8 cellular contexts compared by ENCODE assay signal in genomic region chr6:30219244-30219643, GRCh38. TPM values are rescaled to one million over a fixed set of nuclear protein-coding genes. Genes with fewer than 3 reads are reported as not detected.
A peak's percentile ranks its signal among the peaks of the same experiment; 100 is the strongest.
DNase-seq lines count a peak whose midpoint lies in the region; ATAC-seq and TF ChIP-seq lines count a peak whose summit lies in the region.

No MANE protein-coding gene starts in this region.

- no peak overlapping the region for H3K27ac ChIP-seq in naive thymus-derived CD4-positive, alpha-beta T cell (ENCODE audit: low read depth, low read length)

- DNase-seq in CD1c-positive myeloid dendritic cell (ENCODE audit: extremely low spot score), result peak; percentile 73
- DNase-seq in HFF-Myc (ENCODE audit: extremely low read depth, low read depth), result no peak
- DNase-seq in NCI-H524 treated with DMSO at 0.1 percent for 48 hours (lab: John Stamatoyannopoulos, UW), result peak; percentile 12
- peak; percentile 60 for DNase-seq in activated CD4-positive, alpha-beta memory T cell treated with anti-CD3 and anti-CD28 coated beads for 36 hours
- DNase-seq in epidermal melanocyte (ENCODE audit: insufficient read length, low spot score), result peak; percentile 37
- peak in 8 of 9 donors; percentile 17 to 70 (median 54) for DNase-seq in naive thymus-derived CD4-positive, alpha-beta T cell

- TF ChIP-seq CTCF in HFF-Myc (IDR thresholded peaks at IDR 0.05; ENCODE audit: low read depth, low read length, missing control alignments), result peak; percentile 91

- peaks cover 4 to 5% of the 10 kb centered on the region in 2 donors for H3K4me1 ChIP-seq in naive thymus-derived CD4-positive, alpha-beta T cell (ENCODE audit: control insufficient read depth in 2 of 2, insufficient read depth in 2 of 2, low read length in 2 of 2)

- H3K36me3 ChIP-seq in naive thymus-derived CD4-positive, alpha-beta T cell (ENCODE audit: control insufficient read depth in 2 of 3, insufficient read depth in 3 of 3, low read length in 3 of 3), result no peaks in the 10 kb centered on the region

- no peaks in the 10 kb centered on the region for H3K27me3 Mint-ChIP-seq in activated CD4-positive, alpha-beta memory T cell treated with anti-CD3 and anti-CD28 coated beads for 36 hours
- H3K27me3 Mint-ChIP-seq in naive thymus-derived CD4-positive, alpha-beta T cell, result peaks cover 0 to 6% (median 0%) of the 10 kb centered on the region in 5 donors

- H3K4me3 ChIP-seq in HFF-Myc (replicated peaks; ENCODE audit: low read depth, low read length), result no peak overlapping the region
- H3K4me3 ChIP-seq in naive thymus-derived CD4-positive, alpha-beta T cell (ENCODE audit: low read length), result no peak overlapping the region

- intact Hi-C loops in activated CD4-positive, alpha-beta memory T cell treated with anti-CD3 and anti-CD28 coated beads for 36 hours (cut with micrococcal nuclease), result loop anchor here (2.0 kb wide), 1 partner anchor 178 kb away; no protein-coding TSS in a partner anchor
- intact Hi-C loops in naive thymus-derived CD4-positive, alpha-beta T cell (cut with micrococcal nuclease), result loop anchor here (1.0 to 10.0 kb wide), 5 partner anchors 19 to 356 kb away; partner anchors contain the start of gene ABCF1 (in 1 of the 2)

- peaks cover 0 to 12% (median 5%) of the 10 kb centered on the region in 3 experiments for H3K9me3 ChIP-seq in naive thymus-derived CD4-positive, alpha-beta T cell (ENCODE audit: control insufficient read depth in 2 of 3, low read length in 3 of 3)

- H3K27me3 ChIP-seq in naive thymus-derived CD4-positive, alpha-beta T cell (ENCODE audit: control insufficient read depth in 2 of 2, insufficient read depth in 2 of 2, low read length in 2 of 2), result no peaks in the 10 kb centered on the region

- CTCF ChIA-PET in activated CD4-positive, alpha-beta memory T cell treated with anti-CD3 and anti-CD28 coated beads for 36 hours (lab: Charles Lee), result interaction anchor here (0.7 to 3.4 kb wide), 25 partner anchors 8 to 234 kb away, joined by 3 to 40 read pairs (median 5); partner anchors contain the start of gene TRIM39
- CTCF ChIA-PET in naive thymus-derived CD4-positive, alpha-beta T cell (lab: Charles Lee), result interaction anchor here (0.8 to 2.9 kb wide), 9 partner anchors 8 to 194 kb away, joined by 3 to 10 read pairs (median 3); partner anchors contain the start of gene PPP1R11

- H3K4me1 Mint-ChIP-seq in activated CD4-positive, alpha-beta memory T cell treated with anti-CD3 and anti-CD28 coated beads for 36 hours (ENCODE audit: low read depth), result peaks cover 17% of the 10 kb centered on the region
- H3K4me1 Mint-ChIP-seq in naive thymus-derived CD4-positive, alpha-beta T cell, result peaks cover 10 to 23% (median 20%) of the 10 kb centered on the region in 7 donors

- POLR2A ChIA-PET in activated CD4-positive, alpha-beta memory T cell treated with anti-CD3 and anti-CD28 coated beads for 36 hours (lab: Charles Lee), result interaction anchor here (1.1 to 1.6 kb wide), 2 partner anchors 9 to 141 kb away, joined by 3 to 4 read pairs; no protein-coding TSS in a partner anchor
- POLR2A ChIA-PET in naive thymus-derived CD4-positive, alpha-beta T cell (lab: Charles Lee), result interaction anchor here (0.5 to 0.6 kb wide), 2 partner anchors 27 to 183 kb away, joined by 3 to 5 read pairs; no protein-coding TSS in a partner anchor

- ATAC-seq in naive thymus-derived CD4-positive, alpha-beta T cell, result peak; percentile 79
- no peak for ATAC-seq in HG02840 (IDR thresholded peaks at IDR 0.05; ENCODE audit: low FRiP score, unreplicated experiment)
- no peak for ATAC-seq in HG03108 (IDR thresholded peaks at IDR 0.05; ENCODE audit: unreplicated experiment)

- H3K36me3 Mint-ChIP-seq in activated CD4-positive, alpha-beta memory T cell treated with anti-CD3 and anti-CD28 coated beads for 36 hours, result peaks cover 8% of the 10 kb centered on the region
- H3K36me3 Mint-ChIP-seq in naive thymus-derived CD4-positive, alpha-beta T cell, result peaks cover 5 to 9% (median 6%) of the 10 kb centered on the region in 5 donors

- H3K9me3 Mint-ChIP-seq in activated CD4-positive, alpha-beta memory T cell treated with anti-CD3 and anti-CD28 coated beads for 36 hours, result peaks cover 17% of the 10 kb centered on the region
- peaks cover 0 to 17% (median 9%) of the 10 kb centered on the region in 11 donors for H3K9me3 Mint-ChIP-seq in naive thymus-derived CD4-positive, alpha-beta T cell

- no peak overlapping the region for H3K27ac Mint-ChIP-seq in activated CD4-positive, alpha-beta memory T cell treated with anti-CD3 and anti-CD28 coated beads for 36 hours
- peak overlapping the region in 5 of 9 donors; percentile 3 to 80 (median 55) for H3K27ac Mint-ChIP-seq in naive thymus-derived CD4-positive, alpha-beta T cell

- H3K4me3 Mint-ChIP-seq in activated CD4-positive, alpha-beta memory T cell treated with anti-CD3 and anti-CD28 coated beads for 36 hours, result no peak overlapping the region
- H3K4me3 Mint-ChIP-seq in naive thymus-derived CD4-positive, alpha-beta T cell, result no peak overlapping the region

RNA-seq across cellular contexts. Expression of gene TRIM26, which starts 6.0 kb away (rescaled TPM):
- total RNA-seq in activated CD4-positive, alpha-beta memory T cell treated with anti-CD3 and anti-CD28 coated beads for 36 hours, result 10 to 100 TPM; 64.3 to 65.1 TPM
- 10 to 100 TPM; 40.1 to 73.1 (median 49.1) TPM for total RNA-seq in naive thymus-derived CD4-positive, alpha-beta T cell
- 10 to 100 TPM; 23.0 to 45.8 TPM for polyA plus RNA-seq in naive thymus-derived CD4-positive, alpha-beta T cell

RNA-seq across cellular contexts. Expression of gene TRIM15, which starts 55.9 kb away (rescaled TPM):
- total RNA-seq in activated CD4-positive, alpha-beta memory T cell treated with anti-CD3 and anti-CD28 coated beads for 36 hours, result 1 to 10 TPM in 1 of 2 experiments, under 1 TPM in 1; 0.63 to 1.6 TPM
- total RNA-seq in naive thymus-derived CD4-positive, alpha-beta T cell, result under 1 TPM in 1 of 5 experiments, not detected in 4; 0.46 TPM
- not detected for polyA plus RNA-seq in naive thymus-derived CD4-positive, alpha-beta T cell

RNA-seq across cellular contexts. Expression of gene TRIM10, which starts 58.2 kb away (rescaled TPM):
- total RNA-seq in activated CD4-positive, alpha-beta memory T cell treated with anti-CD3 and anti-CD28 coated beads for 36 hours, result under 1 TPM; 0.36 to 0.38 TPM
- total RNA-seq in naive thymus-derived CD4-positive, alpha-beta T cell, result under 1 TPM in 1 of 5 experiments, not detected in 4; 0.12 TPM
- not detected for polyA plus RNA-seq in naive thymus-derived CD4-positive, alpha-beta T cell
